12 cellular contexts compared by ENCODE assay signal in the genomic region with DNA sequence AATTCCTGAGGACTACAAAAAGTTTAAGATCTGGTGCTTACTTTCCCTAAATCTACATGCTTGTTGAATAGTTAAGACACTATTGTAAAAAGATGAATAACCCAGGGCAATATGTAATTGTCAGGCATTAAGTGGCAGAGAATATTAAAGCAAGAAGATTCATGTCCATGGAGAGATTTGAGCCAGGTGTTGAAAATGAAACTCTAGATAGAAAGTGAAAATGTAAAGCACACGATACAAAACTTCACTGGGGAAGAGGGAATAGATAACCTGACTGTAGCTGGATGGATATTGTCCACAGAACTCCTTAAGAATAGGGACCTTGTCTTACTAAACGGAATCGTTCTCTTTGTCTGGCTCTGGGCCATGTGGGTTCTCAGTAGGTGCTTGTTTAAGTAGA. TPM values are rescaled to one million over a fixed set of nuclear protein-coding genes. Genes with fewer than 3 reads are reported as not detected.
DNase-seq lines count a peak whose midpoint lies in the region; ATAC-seq, FAIRE-seq and TF ChIP-seq lines count a peak whose summit lies in the region.
"Had no signal": no experiment of that assay in that cellular context is flagged by ENCODE, and none has a peak within 500 bp of the region (broad histone marks: within the 10 kb centered on the region; RNA-seq: fewer than 3 reads in every experiment).

No MANE protein-coding gene starts in this region.

- no peaks in the 10 kb centered on the region for H3K9me3 ChIP-seq in Loucy (ENCODE audit: insufficient read depth, low read depth, low read length)
- no peaks in the 10 kb centered on the region for H3K9me3 ChIP-seq in K562 (replicated peaks; ENCODE audit: control insufficient read depth, insufficient read depth, low read depth, low read length)
- no peaks in the 10 kb centered on the region for H3K9me3 ChIP-seq in psoas muscle
- no peaks in the 10 kb centered on the region for H3K9me3 ChIP-seq in spleen

- H3K36me3 Mint-ChIP-seq in activated CD4-positive, alpha-beta T cell treated with anti-CD3 and anti-CD28 coated beads, Interleukin-2, amount 10 ng/mL, durations not matched to agents 7 days and 5 days (ENCODE audit: low read depth), result peaks cover 54% of the 10 kb centered on the region
- peaks cover 51% of the 10 kb centered on the region for H3K36me3 Mint-ChIP-seq in stimulated activated effector memory CD8-positive, alpha-beta T cell treated with anti-CD3 and anti-CD28 coated beads, Interleukin-12 subunit alpha, Interleukin-12 subunit beta, amount 100 ng/mL, for 72 hours

- peaks cover 66% of the 10 kb centered on the region for H3K4me1 Mint-ChIP-seq in activated CD4-positive, alpha-beta T cell treated with anti-CD3 and anti-CD28 coated beads, Interleukin-2, amount 10 ng/mL, durations not matched to agents 7 days and 5 days
- H3K4me1 Mint-ChIP-seq in stimulated activated effector memory CD8-positive, alpha-beta T cell treated with anti-CD3 and anti-CD28 coated beads, Interleukin-12 subunit alpha, Interleukin-12 subunit beta, amount 100 ng/mL, for 72 hours, result peaks cover 68% of the 10 kb centered on the region

- H3K27ac ChIP-seq in K562 (ENCODE audit: extremely low read depth, low read depth, low read length) (peak overlapping the region; percentile 21; the same call in 1 of the 3 replicates), psoas muscle (peak overlapping the region; percentile 34), spleen (no peak overlapping the region)

- H2AFZ ChIP-seq in Loucy (ENCODE audit: low read length), result no peak overlapping the region
- no peak overlapping the region for H2AFZ ChIP-seq in K562 (ENCODE audit: low read depth, low read length)

- intact Hi-C loops in K562 (cut with micrococcal nuclease), result no loop called here
- intact Hi-C loops in psoas muscle (cut with DNase I), result loop anchor here in 1 of 2 donors (5.0 kb wide), 1 partner anchor 138 kb away; no protein-coding TSS in a partner anchor
- intact Hi-C loops in spleen (cut with DNase I; ENCODE audit: low total_unique reads), result no loop called here

- ATAC-seq in K562 (no peak), psoas muscle (no peak)
- ATAC-seq in stimulated activated effector memory CD8-positive, alpha-beta T cell treated with anti-CD3 and anti-CD28 coated beads, Interleukin-12 subunit alpha, Interleukin-12 subunit beta, amount 100 ng/mL, for 72 hours, result no peak

- TF ChIP-seq RAD21 in K562 (CRISPR knock-in tag; conservative IDR thresholded peaks at IDR 0.05 in 1 of 2, IDR thresholded peaks at IDR 0.05 in 1 of 2), result no peak

- H3K27ac Mint-ChIP-seq in activated CD4-positive, alpha-beta T cell treated with anti-CD3 and anti-CD28 coated beads, Interleukin-2, amount 10 ng/mL, durations not matched to agents 7 days and 5 days, result peak overlapping the region; percentile 14
- no peak overlapping the region for H3K27ac Mint-ChIP-seq in stimulated activated effector memory CD8-positive, alpha-beta T cell treated with anti-CD3 and anti-CD28 coated beads, Interleukin-12 subunit alpha, Interleukin-12 subunit beta, amount 100 ng/mL, for 72 hours

- 10% methylated on average over 3 of the region's 3 CpGs for WGBS in K562 (ENCODE audit: insufficient coverage, low coverage, missing lambda C conversion rate)
- 13 to 15% (median 14%) methylated on average over 3 of the region's 3 CpGs for WGBS in psoas muscle, 3 donors
- WGBS in spleen, 5 donors, result 34 to 56% (median 45%) methylated on average over 3 of the region's 3 CpGs

- no peaks in the 10 kb centered on the region for H3K9me3 Mint-ChIP-seq in activated CD4-positive, alpha-beta T cell treated with anti-CD3 and anti-CD28 coated beads, Interleukin-2, amount 10 ng/mL, durations not matched to agents 7 days and 5 days
- H3K9me3 Mint-ChIP-seq in stimulated activated effector memory CD8-positive, alpha-beta T cell treated with anti-CD3 and anti-CD28 coated beads, Interleukin-12 subunit alpha, Interleukin-12 subunit beta, amount 100 ng/mL, for 72 hours, result no peaks in the 10 kb centered on the region

- no peak for TF ChIP-seq EP300 in K562 (IDR thresholded peaks at IDR 0.05; ENCODE audit: low read length)

- H3K4me3 Mint-ChIP-seq in activated CD4-positive, alpha-beta T cell treated with anti-CD3 and anti-CD28 coated beads, Interleukin-2, amount 10 ng/mL, durations not matched to agents 7 days and 5 days, result peak overlapping the region; percentile 18
- no peak overlapping the region for H3K4me3 Mint-ChIP-seq in stimulated activated effector memory CD8-positive, alpha-beta T cell treated with anti-CD3 and anti-CD28 coated beads, Interleukin-12 subunit alpha, Interleukin-12 subunit beta, amount 100 ng/mL, for 72 hours

- DNase-seq in activated CD4-positive, alpha-beta T cell treated with anti-CD3 and anti-CD28 coated beads, Interleukin-2, amount 10 ng/mL, durations not matched to agents 7 days and 5 days, result no peak
- DNase-seq in activated CD4-positive, alpha-beta T cell treated with anti-CD3 and anti-CD28 coated beads for 48 hours, result no peak
- DNase-seq in K562 (ENCODE audit: extremely low read depth in 1 of 4, low spot score in 3 of 4) (no peak), psoas muscle (no peak), spleen (no peak), KBM-7 (no peak)
- no peak for DNase-seq in stimulated activated effector memory CD8-positive, alpha-beta T cell treated with anti-CD3 and anti-CD28 coated beads, Interleukin-12 subunit alpha, Interleukin-12 subunit beta, amount 100 ng/mL, for 72 hours (ENCODE audit: low spot score in 2 of 2)
- DNase-seq: ACHN; DMS53; erythroblast; stimulated activated naive CD4-positive, alpha-beta T cell had no signal

- H3K27me3 Mint-ChIP-seq in activated CD4-positive, alpha-beta T cell treated with anti-CD3 and anti-CD28 coated beads, Interleukin-2, amount 10 ng/mL, durations not matched to agents 7 days and 5 days, result no peaks in the 10 kb centered on the region

- peaks cover 95% of the 10 kb centered on the region for H4K20me1 ChIP-seq in Loucy (ENCODE audit: insufficient read depth, low read length, poor library complexity, severe bottlenecking)
- peaks cover 22% of the 10 kb centered on the region; the same call in 1 of the 2 replicates for H4K20me1 ChIP-seq in K562 (replicated peaks; ENCODE audit: control insufficient read depth, insufficient read depth, low read length)

- POLR2A ChIA-PET in activated CD4-positive, alpha-beta T cell treated with anti-CD3 and anti-CD28 coated beads, Interleukin-2, amount 10 ng/mL, durations not matched to agents 7 days and 5 days (lab: Charles Lee), result no interaction called here
- POLR2A ChIA-PET in K562 (lab: Yijun Ruan, JAX), result interaction anchor here (1.1 to 1.7 kb wide), 2 partner anchors 7 to 25 kb away, joined by 3 to 5 read pairs; no protein-coding TSS in a partner anchor

- H3K36me3 ChIP-seq in Loucy (ENCODE audit: insufficient read depth, low read length), result peaks cover 7% of the 10 kb centered on the region; the same call in 1 of the 2 replicates
- H3K36me3 ChIP-seq in K562 (ENCODE audit: control insufficient read depth, insufficient read depth, low read length), result peaks cover 34% of the 10 kb centered on the region
- H3K36me3 ChIP-seq in psoas muscle (ENCODE audit: insufficient read depth in 1 of 2, low read depth in 1 of 2), result no peaks in the 10 kb centered on the region
- H3K36me3 ChIP-seq in spleen, result peaks cover 0 to 12% (median 0%) of the 10 kb centered on the region in 6 donors

- no TSS peak for BruUV-seq in K562 (replicated peaks; lab: Mats Ljungman, UMichigan)

- H3K9ac ChIP-seq in Loucy (ENCODE audit: low read depth, low read length, poor library complexity, severe bottlenecking) (peak overlapping the region; percentile 44), K562 (ENCODE audit: insufficient read depth in 1 of 2, low read depth in 2 of 2, low read length in 2 of 2) (0 out of 4 replicates have a peak overlapping the region, but pooled peaks of 1 of the 2 experiments have one; percentile 16)

- in situ Hi-C loops in K562 (cut with MboI), result no loop called here
- in situ Hi-C loops in KBM-7 (cut with MboI; ENCODE audit: low pct_unique_long_range_greater_than_20kb, low sequenced_read_pairs), result no loop called here

- H3K27me3 ChIP-seq in Loucy (ENCODE audit: insufficient read depth, low read length, poor library complexity, severe bottlenecking) (no peaks in the 10 kb centered on the region), K562 (ENCODE audit: control insufficient read depth in 2 of 2, insufficient read depth in 2 of 2, low read length in 2 of 2) (no peaks in the 10 kb centered on the region), psoas muscle (ENCODE audit: insufficient read depth in 3 of 3, low read length in 2 of 3) (no peaks in the 10 kb centered on the region), spleen (replicated peaks in 1 of 7) (no peaks in the 10 kb centered on the region)

- TF ChIP-seq POLR2A in K562 (conservative IDR thresholded peaks at IDR 0.05) (no peak), spleen (IDR thresholded peaks at IDR 0.05) (no peak)

- TF ChIP-seq CTCF in Loucy (conservative IDR thresholded peaks at IDR 0.05; ENCODE audit: low read length), result no peak
- no peak for TF ChIP-seq CTCF in K562 (IDR thresholded peaks at IDR 0.05 in 2 of 3, conservative IDR thresholded peaks at IDR 0.05 in 1 of 3; ENCODE audit: insufficient read depth in 2 of 3, low read depth in 1 of 3, low read length in 3 of 3)
- no peak for TF ChIP-seq CTCF in psoas muscle (IDR thresholded peaks at IDR 0.05)
- no peak for TF ChIP-seq CTCF in spleen (IDR thresholded peaks at IDR 0.05 in 8 of 11, conservative IDR thresholded peaks at IDR 0.05 in 3 of 11)

- CTCF ChIA-PET in activated CD4-positive, alpha-beta T cell treated with anti-CD3 and anti-CD28 coated beads, Interleukin-2, amount 10 ng/mL, durations not matched to agents 7 days and 5 days (lab: Charles Lee), result interaction anchor here (1.6 kb wide), 1 partner anchor 27 kb away, joined by 3 read pairs; no protein-coding TSS in a partner anchor
- CTCF ChIA-PET in K562 (lab: Yijun Ruan, JAX; ENCODE audit: low intra/inter-chr PET ratio), result interaction anchor here (0.6 kb wide), 1 partner anchor 113 kb away, joined by 4 read pairs; no protein-coding TSS in a partner anchor

- H3K4me2 ChIP-seq in Loucy (ENCODE audit: low read depth, low read length, poor library complexity, severe bottlenecking) (peak overlapping the region; percentile 82), K562 (ENCODE audit: insufficient read depth, low read length) (no peak overlapping the region; the same call in 1 of the 2 replicates)

- no peaks in the 10 kb centered on the region for H3K9me1 ChIP-seq in K562 (ENCODE audit: control insufficient read depth, insufficient read depth, low read length)

- peaks cover 96% of the 10 kb centered on the region for H3K79me2 ChIP-seq in Loucy (ENCODE audit: insufficient read depth, low read length)
- H3K79me2 ChIP-seq in K562 (ENCODE audit: control insufficient read depth, insufficient read depth, low read length), result peaks cover 100% of the 10 kb centered on the region

- no peak for FAIRE-seq in K562 (lab: Jason Lieb, UNC)

- H3K9me2 ChIP-seq in Loucy (replicated peaks; ENCODE audit: low read depth, low read length), result no peaks in the 10 kb centered on the region

- peaks cover 65% of the 10 kb centered on the region for H3K4me1 ChIP-seq in Loucy (ENCODE audit: insufficient read depth, low read length, poor library complexity, severe bottlenecking)
- peaks cover 16% of the 10 kb centered on the region in 2 experiments for H3K4me1 ChIP-seq in K562 (replicated peaks in 1 of 2; ENCODE audit: control insufficient read depth in 2 of 2, insufficient read depth in 2 of 2, low read length in 2 of 2)
- H3K4me1 ChIP-seq in psoas muscle, result peaks cover 69% of the 10 kb centered on the region
- H3K4me1 ChIP-seq in spleen, result peaks cover 21 to 93% (median 75%) of the 10 kb centered on the region in 6 donors

- H3K4me3 ChIP-seq in Loucy (ENCODE audit: low read length, poor library complexity, severe bottlenecking), result peak overlapping the region; percentile 78
- no peak overlapping the region for H3K4me3 ChIP-seq in K562
- H3K4me3 ChIP-seq in psoas muscle, result no peak overlapping the region
- H3K4me3 ChIP-seq in spleen, result no peak overlapping the region

- no peaks in the 10 kb centered on the region for H3F3A ChIP-seq in Loucy (ENCODE audit: low read depth)

RNA-seq across cellular contexts. Expression of a gene that starts 5.0 kb away (rescaled TPM):
- total RNA-seq in activated CD4-positive, alpha-beta T cell treated with anti-CD3 and anti-CD28 coated beads, Interleukin-2, amount 10 ng/mL, durations not matched to agents 7 days and 5 days, result 100 to 1,000 TPM; 143 to 159 TPM
- 52.0 and 222 TPM in 2 replicates for total RNA-seq in K562 (2011; cell fraction: chromatin; rRNA removed; ENCODE audit: low replicate concordance)
- 26.5 and 37.0 TPM in 2 replicates for total RNA-seq in K562 (2011; cell fraction: nucleolus; rRNA removed)
- 70.0 and 96.4 TPM in 2 replicates for total RNA-seq in K562 (2011; cell fraction: nucleoplasm; rRNA removed)
- total RNA-seq in K562 (2014; rRNA removed), result 77.5 and 97.2 TPM in 2 replicates
- total RNA-seq in K562 (2014; rRNA removed; fragmentation: Illumina TruSeq; extraction: Trizol), result 116 and 127 TPM in 2 replicates
- 72.7 and 80.0 TPM in 2 replicates for total RNA-seq in K562 (2015; rRNA removed; fragmentation: Illumina TruSeq; extraction: Trizol)
- 142 and 144 TPM in 2 replicates for total RNA-seq in K562 (2021)
- polyA plus RNA-seq in K562 (2011; rRNA removed), result 134 and 167 TPM in 2 replicates
- polyA plus RNA-seq in K562 (2011; cell fraction: cytosol; rRNA removed), result 20.3 and 40.9 TPM in 2 replicates
- polyA plus RNA-seq in K562 (2011; cell fraction: nucleus; rRNA removed), result 42.3 and 66.0 TPM in 2 replicates
- 47.5 and 49.5 TPM in 2 replicates for polyA plus RNA-seq in K562 (2012)
- 50.1 and 51.3 TPM in 2 replicates for polyA plus RNA-seq in K562 (2014; fragmentation: Illumina TruSeq; extraction: Trizol)
- polyA plus RNA-seq in K562 (2014; fragmentation: Nextera tagmentation; extraction: Ambion mirVana), result 10 to 100 TPM; 24.0 to 32.3 TPM
- polyA plus RNA-seq in K562 (2014; rRNA removed), result 40.7 and 43.5 TPM in 2 replicates
- 204 and 240 TPM in 2 replicates for polyA minus RNA-seq in K562 (2011; rRNA and poly(A)+ RNA removed)
- polyA minus RNA-seq in K562 (2011; cell fraction: cytosol; rRNA and poly(A)+ RNA removed), result 63.5 and 70.4 TPM in 2 replicates
- 53.9 and 102 TPM in 2 replicates for polyA minus RNA-seq in K562 (2011; cell fraction: nucleus; rRNA and poly(A)+ RNA removed)
- 10 to 100 TPM; 27.9 to 48.6 (median 32.9) TPM for total RNA-seq in psoas muscle
- polyA plus RNA-seq in psoas muscle, result 10 to 100 TPM in 2 of 3 donors, 1 to 10 TPM in 1; 9.1 to 14.3 (median 13.2) TPM
- total RNA-seq in spleen, result 100 to 1,000 TPM in 3 of 7 donors, 10 to 100 TPM in 4; 72.9 to 111 (median 91.6) TPM
- polyA plus RNA-seq in spleen, result 10 to 100 TPM; 14.1 to 20.8 (median 17.7) TPM

Comparison
In these comparisons a context has a peak if more than half of its experiments do, and no peak if none do; other contexts are left out.
1. H3K27ac ChIP-seq: peak in K562 (single experiment) and psoas muscle (single experiment); none in spleen (0 of 8).